In the genomic region with DNA sequence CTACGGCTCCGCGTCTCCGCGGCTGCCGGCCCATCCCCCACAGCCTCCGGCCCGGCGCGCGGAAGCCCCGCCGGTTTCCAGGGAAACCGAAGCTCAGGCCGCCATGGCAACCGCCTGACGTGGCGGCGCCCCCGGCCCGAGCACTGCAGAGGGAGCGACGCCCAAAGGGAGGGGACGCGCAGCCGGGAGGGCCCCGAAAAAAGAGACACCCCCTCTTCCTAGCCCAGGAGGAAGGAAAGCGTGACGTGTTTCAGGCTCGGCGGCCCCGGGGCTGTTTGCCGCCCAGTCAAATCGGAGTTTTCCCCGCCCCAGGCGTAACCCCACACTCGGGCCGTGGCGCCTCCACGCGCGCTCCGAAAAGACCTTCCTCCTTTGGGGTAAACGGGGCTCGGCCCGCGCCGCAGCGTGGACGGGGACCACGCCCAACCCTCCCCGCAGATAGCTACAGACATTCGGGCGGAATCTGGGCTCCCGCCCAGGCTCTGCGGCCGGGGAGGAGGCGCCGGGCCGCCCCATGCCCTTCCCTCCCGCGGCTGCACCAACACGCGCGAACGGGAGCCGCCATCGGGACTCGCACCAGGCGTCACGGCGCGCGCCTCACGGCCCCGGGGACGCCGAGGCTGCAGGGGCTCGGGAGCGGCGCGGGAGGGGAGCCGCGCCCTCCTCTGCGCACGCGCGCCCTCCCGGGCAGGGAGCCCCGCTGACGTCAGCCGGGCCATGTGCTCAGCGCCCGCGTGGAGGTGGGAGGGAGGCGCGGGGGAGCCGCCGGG, we compare ENCODE assay signal across 8 cellular contexts. TPM values are rescaled to one million over a fixed set of nuclear protein-coding genes. Genes with fewer than 3 reads are reported as not detected.
A peak's percentile ranks its signal among the peaks of the same experiment; 100 is the strongest.
DNase-seq lines count a peak whose midpoint lies in the region; ATAC-seq and TF ChIP-seq lines count a peak whose summit lies in the region.

No MANE protein-coding gene starts in this region.

- no peak for TF ChIP-seq CTCF in lower leg skin (IDR thresholded peaks at IDR 0.05)

- peak overlapping the region; percentile 52 for H3K4me3 ChIP-seq in lower leg skin (ENCODE audit: low read depth, poor library complexity, severe bottlenecking)

- ATAC-seq in GM19025 (IDR thresholded peaks at IDR 0.05; ENCODE audit: low read depth, unreplicated experiment), result peak; percentile 38
- peak; percentile 28 for ATAC-seq in HG03196 (IDR thresholded peaks at IDR 0.05; ENCODE audit: unreplicated experiment)

- no peak for TF ChIP-seq POLR2A in lower leg skin (IDR thresholded peaks at IDR 0.05)

- DNase-seq in Ammon's horn (ENCODE audit: low spot score) (peak; percentile 89), NCI-H526 treated with DMSO at 0.1 percent for 48 hours (lab: John Stamatoyannopoulos, UW) (peak; percentile 56), dermis microvascular lymphatic vessel endothelial cell (ENCODE audit: low read depth in 2 of 2) (peak; percentile 66 to 87), lower leg skin (ENCODE audit: low spot score in 2 of 2) (peak; percentile 76 to 97)
- peak; percentile 86 to 88 for DNase-seq in activated CD4-positive, alpha-beta T cell treated with anti-CD3 and anti-CD28 coated beads, Interleukin-2, amount 50 U/mL, for 48 hours
- peak; percentile 88 for DNase-seq in stimulated activated CD4-positive, alpha-beta T cell treated with anti-CD3 and anti-CD28 coated beads, Interleukin-4, amount 100 ng/mL, for 24 hours

- intact Hi-C loops in lower leg skin (cut with DNase I; ENCODE audit: low total_unique reads), result no loop called here

- 0% methylated on average over 32 to 43 of the region's 99 CpGs for WGBS in lower leg skin, 2 donors

RNA-seq across cellular contexts. Expression of gene MNT, which starts 7.5 kb away (rescaled TPM):
- 2.4 and 3.5 TPM in 2 replicates for total RNA-seq in dermis microvascular lymphatic vessel endothelial cell
- 10 to 100 TPM; 10.3 to 28.6 (median 15.4) TPM for total RNA-seq in lower leg skin

RNA-seq across cellular contexts. Expression of gene SGSM2, which starts 56.1 kb away (rescaled TPM):
- total RNA-seq in dermis microvascular lymphatic vessel endothelial cell, result 23.4 and 40.6 TPM in 2 replicates
- 10 to 100 TPM; 42.6 to 97.1 (median 56.5) TPM for total RNA-seq in lower leg skin

RNA-seq across cellular contexts. Expression of gene TSR1, which starts 57.1 kb away (rescaled TPM):
- total RNA-seq in dermis microvascular lymphatic vessel endothelial cell (33.4 and 34.4 TPM in 2 replicates), lower leg skin (10 to 100 TPM; 40.0 to 48.0 (median 44.5) TPM)

Comparison
In these comparisons a context has a peak if more than half of its experiments do, and no peak if none do; other contexts are left out.
1. Peak in every context shown above with its lines: DNase-seq, ATAC-seq and H3K4me3 ChIP-seq.